ENCODE assay signal across 1 cellular context in genomic region chr7:54812747-54813146, GRCh38.
TF ChIP-seq lines count a peak whose summit lies in the region.

No MANE protein-coding gene starts in this region.

TF ChIP-seq in A549, 52 proteins besides CTCF, POLR2A, EP300 and RAD21 (continued from another document):
- TF ChIP-seq PBX3 (IDR thresholded peaks at IDR 0.05) (no peak), JUNB (IDR thresholded peaks at IDR 0.05) (no peak)
